Comparison of ENCODE assay signal across 1 cellular context in the genomic region with DNA sequence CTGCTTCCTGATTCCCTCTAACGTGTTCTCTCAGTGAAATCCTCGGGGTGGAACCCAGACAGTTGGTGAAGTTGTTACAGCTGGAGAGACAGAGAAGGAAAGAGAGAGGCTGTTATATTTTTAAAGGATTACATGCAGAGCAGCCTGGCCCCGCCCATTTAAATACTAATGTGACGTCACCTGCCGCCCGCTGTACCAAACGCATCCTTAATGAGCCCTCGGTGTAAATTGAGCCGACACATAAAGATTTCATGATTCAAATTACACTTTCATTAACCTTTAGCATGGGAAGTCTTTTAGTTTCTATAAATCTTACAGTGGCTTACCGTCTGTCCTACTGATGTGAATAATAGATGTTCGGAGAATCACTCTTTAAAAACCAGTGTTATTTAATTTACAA.
A peak's percentile ranks its signal among the peaks of the same experiment; 100 is the strongest.
TF ChIP-seq lines count a peak whose summit lies in the region.

No MANE protein-coding gene starts in this region.

TF ChIP-seq in GM12878, 131 proteins besides CTCF, POLR2A, EP300 and RAD21 (continued from another document):
- TF ChIP-seq, protein P1, sequence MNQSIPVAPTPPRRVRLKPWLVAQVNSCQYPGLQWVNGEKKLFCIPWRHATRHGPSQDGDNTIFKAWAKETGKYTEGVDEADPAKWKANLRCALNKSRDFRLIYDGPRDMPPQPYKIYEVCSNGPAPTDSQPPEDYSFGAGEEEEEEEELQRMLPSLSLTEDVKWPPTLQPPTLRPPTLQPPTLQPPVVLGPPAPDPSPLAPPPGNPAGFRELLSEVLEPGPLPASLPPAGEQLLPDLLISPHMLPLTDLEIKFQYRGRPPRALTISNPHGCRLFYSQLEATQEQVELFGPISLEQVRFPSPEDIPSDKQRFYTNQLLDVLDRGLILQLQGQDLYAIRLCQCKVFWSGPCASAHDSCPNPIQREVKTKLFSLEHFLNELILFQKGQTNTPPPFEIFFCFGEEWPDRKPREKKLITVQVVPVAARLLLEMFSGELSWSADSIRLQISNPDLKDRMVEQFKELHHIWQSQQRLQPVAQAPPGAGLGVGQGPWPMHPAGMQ (IDR thresholded peaks at IDR 0.05; ENCODE audit: borderline replicate concordance), result no peak
- TF ChIP-seq SRF (IDR thresholded peaks at IDR 0.05; ENCODE audit: low read depth in 2 of 2, low read length in 2 of 2) (no peak), HDGF (IDR thresholded peaks at IDR 0.05) (no peak), ATF7 (IDR thresholded peaks at IDR 0.05; ENCODE audit: low read depth) (peak; percentile 79)
- TF ChIP-seq, protein P2, sequence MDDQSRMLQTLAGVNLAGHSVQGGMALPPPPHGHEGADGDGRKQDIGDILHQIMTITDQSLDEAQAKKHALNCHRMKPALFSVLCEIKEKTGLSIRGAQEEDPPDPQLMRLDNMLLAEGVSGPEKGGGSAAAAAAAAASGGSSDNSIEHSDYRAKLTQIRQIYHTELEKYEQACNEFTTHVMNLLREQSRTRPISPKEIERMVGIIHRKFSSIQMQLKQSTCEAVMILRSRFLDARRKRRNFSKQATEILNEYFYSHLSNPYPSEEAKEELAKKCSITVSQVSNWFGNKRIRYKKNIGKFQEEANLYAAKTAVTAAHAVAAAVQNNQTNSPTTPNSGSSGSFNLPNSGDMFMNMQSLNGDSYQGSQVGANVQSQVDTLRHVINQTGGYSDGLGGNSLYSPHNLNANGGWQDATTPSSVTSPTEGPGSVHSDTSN (IDR thresholded peaks at IDR 0.05; ENCODE audit: insufficient replicate concordance, low read depth, low read length), result no peak
